Comparison of ENCODE assay signal across 1 cellular context in genomic region chr11:114395776-114396175, GRCh38.
TF ChIP-seq lines count a peak whose summit lies in the region.

No MANE protein-coding gene starts in this region.

TF ChIP-seq in GM23338, 12 proteins besides CTCF, POLR2A, EP300 and RAD21 (continued from another document):
- TF ChIP-seq, protein P1, sequence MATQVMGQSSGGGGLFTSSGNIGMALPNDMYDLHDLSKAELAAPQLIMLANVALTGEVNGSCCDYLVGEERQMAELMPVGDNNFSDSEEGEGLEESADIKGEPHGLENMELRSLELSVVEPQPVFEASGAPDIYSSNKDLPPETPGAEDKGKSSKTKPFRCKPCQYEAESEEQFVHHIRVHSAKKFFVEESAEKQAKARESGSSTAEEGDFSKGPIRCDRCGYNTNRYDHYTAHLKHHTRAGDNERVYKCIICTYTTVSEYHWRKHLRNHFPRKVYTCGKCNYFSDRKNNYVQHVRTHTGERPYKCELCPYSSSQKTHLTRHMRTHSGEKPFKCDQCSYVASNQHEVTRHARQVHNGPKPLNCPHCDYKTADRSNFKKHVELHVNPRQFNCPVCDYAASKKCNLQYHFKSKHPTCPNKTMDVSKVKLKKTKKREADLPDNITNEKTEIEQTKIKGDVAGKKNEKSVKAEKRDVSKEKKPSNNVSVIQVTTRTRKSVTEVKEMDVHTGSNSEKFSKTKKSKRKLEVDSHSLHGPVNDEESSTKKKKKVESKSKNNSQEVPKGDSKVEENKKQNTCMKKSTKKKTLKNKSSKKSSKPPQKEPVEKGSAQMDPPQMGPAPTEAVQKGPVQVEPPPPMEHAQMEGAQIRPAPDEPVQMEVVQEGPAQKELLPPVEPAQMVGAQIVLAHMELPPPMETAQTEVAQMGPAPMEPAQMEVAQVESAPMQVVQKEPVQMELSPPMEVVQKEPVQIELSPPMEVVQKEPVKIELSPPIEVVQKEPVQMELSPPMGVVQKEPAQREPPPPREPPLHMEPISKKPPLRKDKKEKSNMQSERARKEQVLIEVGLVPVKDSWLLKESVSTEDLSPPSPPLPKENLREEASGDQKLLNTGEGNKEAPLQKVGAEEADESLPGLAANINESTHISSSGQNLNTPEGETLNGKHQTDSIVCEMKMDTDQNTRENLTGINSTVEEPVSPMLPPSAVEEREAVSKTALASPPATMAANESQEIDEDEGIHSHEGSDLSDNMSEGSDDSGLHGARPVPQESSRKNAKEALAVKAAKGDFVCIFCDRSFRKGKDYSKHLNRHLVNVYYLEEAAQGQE (IDR thresholded peaks at IDR 0.05; ENCODE audit: unreplicated experiment): no peak
- TF ChIP-seq CREB1 (CRISPR knock-in tag; IDR thresholded peaks at IDR 0.05; ENCODE audit: low read depth) (no peak), STAT1 (IDR thresholded peaks at IDR 0.05; ENCODE audit: unreplicated experiment) (no peak), ZNF114 (CRISPR knock-in tag; IDR thresholded peaks at IDR 0.05) (no peak), EZH2phosphoT487 (IDR thresholded peaks at IDR 0.05; ENCODE audit: unreplicated experiment) (no peak), JUNB (IDR thresholded peaks at IDR 0.05; ENCODE audit: unreplicated experiment) (no peak), EZH2 (IDR thresholded peaks at IDR 0.05; ENCODE audit: low read depth, unreplicated experiment) (no peak)
TF ChIP-seq in GM23338: peak in this region for 0.
